In the genomic region with DNA sequence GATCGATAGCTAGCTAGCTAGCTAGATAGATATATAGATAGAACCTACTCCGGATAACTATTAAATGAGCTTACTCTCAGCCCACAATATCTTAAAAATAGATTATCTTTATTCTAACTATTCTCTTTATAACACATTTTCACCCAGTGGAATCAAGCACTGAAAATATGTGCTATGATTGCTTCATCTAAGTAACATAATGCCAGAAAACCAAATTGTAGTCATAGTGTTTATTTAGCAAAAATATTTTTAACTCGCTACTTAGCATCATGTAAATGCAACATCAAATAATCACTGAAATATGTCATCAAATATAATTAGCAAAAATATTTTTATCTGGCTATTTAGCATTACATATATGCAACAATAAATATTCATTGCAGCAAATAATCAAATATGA, we compare ENCODE assay signal across 1 cellular context.
TF ChIP-seq lines count a peak whose summit lies in the region.

No MANE protein-coding gene starts in this region.

TF ChIP-seq in H1, 55 proteins besides CTCF, POLR2A, EP300 and RAD21:
- no peak for TF ChIP-seq BCL11A (IDR thresholded peaks at IDR 0.05; ENCODE audit: low read depth in 2 of 2, low read length in 2 of 2)
- TF ChIP-seq TAF1 (IDR thresholded peaks at IDR 0.05; ENCODE audit: low read depth, low read length): no peak
- no peak for TF ChIP-seq ASH2L (IDR thresholded peaks at IDR 0.05; ENCODE audit: low read length)
- no peak for TF ChIP-seq TBP (IDR thresholded peaks at IDR 0.05; ENCODE audit: low read depth, low read length)
- TF ChIP-seq SAP30 (IDR thresholded peaks at IDR 0.05; ENCODE audit: insufficient read depth, insufficient replicate concordance, low read length): no peak
- TF ChIP-seq, protein P1, sequence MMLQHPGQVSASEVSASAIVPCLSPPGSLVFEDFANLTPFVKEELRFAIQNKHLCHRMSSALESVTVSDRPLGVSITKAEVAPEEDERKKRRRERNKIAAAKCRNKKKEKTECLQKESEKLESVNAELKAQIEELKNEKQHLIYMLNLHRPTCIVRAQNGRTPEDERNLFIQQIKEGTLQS (IDR thresholded peaks at IDR 0.05; ENCODE audit: insufficient read depth, low read depth, low read length): no peak
- no peak for TF ChIP-seq JUN (IDR thresholded peaks at IDR 0.05; ENCODE audit: low read depth, low read length)
- TF ChIP-seq YY1 (IDR thresholded peaks at IDR 0.05; ENCODE audit: low read depth, low read length): no peak
- TF ChIP-seq SP4 (IDR thresholded peaks at IDR 0.05; ENCODE audit: low read length): no peak
- TF ChIP-seq, protein P2, sequence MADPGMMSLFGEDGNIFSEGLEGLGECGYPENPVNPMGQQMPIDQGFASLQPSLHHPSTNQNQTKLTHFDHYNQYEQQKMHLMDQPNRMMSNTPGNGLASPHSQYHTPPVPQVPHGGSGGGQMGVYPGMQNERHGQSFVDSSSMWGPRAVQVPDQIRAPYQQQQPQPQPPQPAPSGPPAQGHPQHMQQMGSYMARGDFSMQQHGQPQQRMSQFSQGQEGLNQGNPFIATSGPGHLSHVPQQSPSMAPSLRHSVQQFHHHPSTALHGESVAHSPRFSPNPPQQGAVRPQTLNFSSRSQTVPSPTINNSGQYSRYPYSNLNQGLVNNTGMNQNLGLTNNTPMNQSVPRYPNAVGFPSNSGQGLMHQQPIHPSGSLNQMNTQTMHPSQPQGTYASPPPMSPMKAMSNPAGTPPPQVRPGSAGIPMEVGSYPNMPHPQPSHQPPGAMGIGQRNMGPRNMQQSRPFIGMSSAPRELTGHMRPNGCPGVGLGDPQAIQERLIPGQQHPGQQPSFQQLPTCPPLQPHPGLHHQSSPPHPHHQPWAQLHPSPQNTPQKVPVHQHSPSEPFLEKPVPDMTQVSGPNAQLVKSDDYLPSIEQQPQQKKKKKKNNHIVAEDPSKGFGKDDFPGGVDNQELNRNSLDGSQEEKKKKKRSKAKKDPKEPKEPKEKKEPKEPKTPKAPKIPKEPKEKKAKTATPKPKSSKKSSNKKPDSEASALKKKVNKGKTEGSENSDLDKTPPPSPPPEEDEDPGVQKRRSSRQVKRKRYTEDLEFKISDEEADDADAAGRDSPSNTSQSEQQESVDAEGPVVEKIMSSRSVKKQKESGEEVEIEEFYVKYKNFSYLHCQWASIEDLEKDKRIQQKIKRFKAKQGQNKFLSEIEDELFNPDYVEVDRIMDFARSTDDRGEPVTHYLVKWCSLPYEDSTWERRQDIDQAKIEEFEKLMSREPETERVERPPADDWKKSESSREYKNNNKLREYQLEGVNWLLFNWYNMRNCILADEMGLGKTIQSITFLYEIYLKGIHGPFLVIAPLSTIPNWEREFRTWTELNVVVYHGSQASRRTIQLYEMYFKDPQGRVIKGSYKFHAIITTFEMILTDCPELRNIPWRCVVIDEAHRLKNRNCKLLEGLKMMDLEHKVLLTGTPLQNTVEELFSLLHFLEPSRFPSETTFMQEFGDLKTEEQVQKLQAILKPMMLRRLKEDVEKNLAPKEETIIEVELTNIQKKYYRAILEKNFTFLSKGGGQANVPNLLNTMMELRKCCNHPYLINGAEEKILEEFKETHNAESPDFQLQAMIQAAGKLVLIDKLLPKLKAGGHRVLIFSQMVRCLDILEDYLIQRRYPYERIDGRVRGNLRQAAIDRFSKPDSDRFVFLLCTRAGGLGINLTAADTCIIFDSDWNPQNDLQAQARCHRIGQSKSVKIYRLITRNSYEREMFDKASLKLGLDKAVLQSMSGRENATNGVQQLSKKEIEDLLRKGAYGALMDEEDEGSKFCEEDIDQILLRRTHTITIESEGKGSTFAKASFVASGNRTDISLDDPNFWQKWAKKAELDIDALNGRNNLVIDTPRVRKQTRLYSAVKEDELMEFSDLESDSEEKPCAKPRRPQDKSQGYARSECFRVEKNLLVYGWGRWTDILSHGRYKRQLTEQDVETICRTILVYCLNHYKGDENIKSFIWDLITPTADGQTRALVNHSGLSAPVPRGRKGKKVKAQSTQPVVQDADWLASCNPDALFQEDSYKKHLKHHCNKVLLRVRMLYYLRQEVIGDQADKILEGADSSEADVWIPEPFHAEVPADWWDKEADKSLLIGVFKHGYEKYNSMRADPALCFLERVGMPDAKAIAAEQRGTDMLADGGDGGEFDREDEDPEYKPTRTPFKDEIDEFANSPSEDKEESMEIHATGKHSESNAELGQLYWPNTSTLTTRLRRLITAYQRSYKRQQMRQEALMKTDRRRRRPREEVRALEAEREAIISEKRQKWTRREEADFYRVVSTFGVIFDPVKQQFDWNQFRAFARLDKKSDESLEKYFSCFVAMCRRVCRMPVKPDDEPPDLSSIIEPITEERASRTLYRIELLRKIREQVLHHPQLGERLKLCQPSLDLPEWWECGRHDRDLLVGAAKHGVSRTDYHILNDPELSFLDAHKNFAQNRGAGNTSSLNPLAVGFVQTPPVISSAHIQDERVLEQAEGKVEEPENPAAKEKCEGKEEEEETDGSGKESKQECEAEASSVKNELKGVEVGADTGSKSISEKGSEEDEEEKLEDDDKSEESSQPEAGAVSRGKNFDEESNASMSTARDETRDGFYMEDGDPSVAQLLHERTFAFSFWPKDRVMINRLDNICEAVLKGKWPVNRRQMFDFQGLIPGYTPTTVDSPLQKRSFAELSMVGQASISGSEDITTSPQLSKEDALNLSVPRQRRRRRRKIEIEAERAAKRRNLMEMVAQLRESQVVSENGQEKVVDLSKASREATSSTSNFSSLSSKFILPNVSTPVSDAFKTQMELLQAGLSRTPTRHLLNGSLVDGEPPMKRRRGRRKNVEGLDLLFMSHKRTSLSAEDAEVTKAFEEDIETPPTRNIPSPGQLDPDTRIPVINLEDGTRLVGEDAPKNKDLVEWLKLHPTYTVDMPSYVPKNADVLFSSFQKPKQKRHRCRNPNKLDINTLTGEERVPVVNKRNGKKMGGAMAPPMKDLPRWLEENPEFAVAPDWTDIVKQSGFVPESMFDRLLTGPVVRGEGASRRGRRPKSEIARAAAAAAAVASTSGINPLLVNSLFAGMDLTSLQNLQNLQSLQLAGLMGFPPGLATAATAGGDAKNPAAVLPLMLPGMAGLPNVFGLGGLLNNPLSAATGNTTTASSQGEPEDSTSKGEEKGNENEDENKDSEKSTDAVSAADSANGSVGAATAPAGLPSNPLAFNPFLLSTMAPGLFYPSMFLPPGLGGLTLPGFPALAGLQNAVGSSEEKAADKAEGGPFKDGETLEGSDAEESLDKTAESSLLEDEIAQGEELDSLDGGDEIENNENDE (IDR thresholded peaks at IDR 0.05; ENCODE audit: insufficient replicate concordance, low read length): no peak
